8 cellular contexts compared by ENCODE assay signal in the genomic region with DNA sequence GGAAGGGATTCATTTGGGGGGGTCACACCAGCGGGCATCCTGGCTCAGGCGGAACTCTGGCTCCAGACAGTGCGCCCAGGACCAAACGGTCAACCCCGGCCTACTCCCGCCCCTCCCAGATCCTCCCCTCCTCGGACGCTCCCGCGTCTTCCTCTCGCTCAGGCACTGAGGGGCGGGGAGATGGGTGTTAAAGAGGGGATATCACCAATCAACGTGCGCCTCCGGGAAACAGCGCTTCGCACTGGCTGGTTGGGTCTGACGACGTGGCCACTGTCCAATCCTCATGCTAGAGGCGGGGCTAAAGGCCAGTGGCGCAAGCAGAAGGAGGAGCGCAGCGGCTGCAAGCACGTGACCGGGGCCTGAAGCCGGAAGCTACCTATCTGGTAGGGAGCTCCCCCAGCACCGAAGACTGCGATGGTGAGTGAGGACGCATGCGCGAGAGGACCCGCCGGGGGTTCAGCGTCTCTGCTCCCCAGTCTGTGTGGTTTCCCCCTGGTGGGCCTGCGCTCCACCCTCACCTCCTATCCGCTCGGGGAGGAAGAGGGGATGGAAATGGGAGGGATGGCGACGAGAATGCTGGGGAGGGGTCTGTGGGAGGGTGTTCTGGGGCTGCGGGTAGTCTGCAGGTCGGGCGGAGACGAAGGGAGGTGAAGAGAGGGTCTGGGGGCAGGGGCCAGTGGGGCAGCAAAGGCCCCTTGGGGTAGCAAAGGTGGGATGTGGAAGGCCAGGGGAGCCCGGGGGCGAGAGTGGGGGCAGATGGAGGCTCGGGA. TPM values are rescaled to one million over a fixed set of nuclear protein-coding genes. Genes with fewer than 3 reads are reported as not detected.
A peak's percentile ranks its signal among the peaks of the same experiment; 100 is the strongest.
DNase-seq lines count a peak whose midpoint lies in the region; ATAC-seq and TF ChIP-seq lines count a peak whose summit lies in the region.

A gene (plus strand): TSS at position 360 of the 770 bp plus-strand sequence. CDS start 55 bp downstream, at position 415.

- H3K9me3 ChIP-seq in PC-9 (ENCODE audit: insufficient read depth, low read depth), result no peaks in the 10 kb centered on the region

- H3K4me2 ChIP-seq in PC-9, result peak within 1 kb of the TSS; percentile 100

- peak within 1 kb of the TSS; percentile 86 for H3K4me3 ChIP-seq in Jurkat, Clone E6-1 (ENCODE audit: low read length)
- peak within 1 kb of the TSS; percentile 97 for H3K4me3 ChIP-seq in PC-9

- peak; percentile 98 for ATAC-seq in GM21619 (IDR thresholded peaks at IDR 0.05; ENCODE audit: unreplicated experiment)

- H3K27ac ChIP-seq in PC-9 (no peak within 1 kb of the TSS), epithelial cell of prostate (peak within 1 kb of the TSS; percentile 55)

- H3K4me1 ChIP-seq in PC-9 (replicated peaks; ENCODE audit: insufficient read depth), result peaks cover 35% of the 10 kb centered on the region

- H2AFZ ChIP-seq in PC-9, result peak within 1 kb of the TSS; percentile 98

- intact Hi-C loops in PC-9 (cut with micrococcal nuclease; ENCODE audit: unreplicated experiment), result no loop called here

- H3K27me3 ChIP-seq in PC-9 (ENCODE audit: insufficient read depth, low read depth), result no peaks in the 10 kb centered on the region

- POLR2A ChIA-PET in PC-9 (lab: Charles Lee; ENCODE audit: unreplicated experiment), result interaction anchor here (0.6 to 1.0 kb wide), 11 partner anchors 11 to 1285 kb away, joined by 3 to 21 read pairs (median 5); a partner anchor contains a TSS

- DNase-seq in DMS153 treated with DMSO at 0.1 percent for 48 hours (lab: John Stamatoyannopoulos, UW; ENCODE audit: unreplicated experiment) (peak; percentile 98), PC-9 (peak; percentile 95 to 99), epithelial cell of prostate (ENCODE audit: low read depth, low spot score) (peak; percentile 96), mucosa of gallbladder (ENCODE audit: low spot score) (peak; percentile 99)
- peak; percentile 99 for DNase-seq in Jurkat, Clone E6-1 (ENCODE audit: low read depth, low spot score)
- peak; percentile 94 for DNase-seq in activated T-cell treated with anti-CD3 and anti-CD28 coated beads, Interleukin-2, amount 50 U/mL, for 1 hour
- DNase-seq in stimulated activated CD8-positive, alpha-beta memory T cell treated with anti-CD3 and anti-CD28 coated beads, Interleukin-4, amount 100 ng/mL, for 4 hours (ENCODE audit: low read depth in 2 of 2, low spot score in 1 of 2), result peak; percentile 91 to 98

- H3K36me3 ChIP-seq in PC-9 (ENCODE audit: low read depth), result no peaks in the 10 kb centered on the region; the same call in 1 of the 2 replicates

- peaks cover 24% of the 10 kb centered on the region for H3K79me2 ChIP-seq in PC-9 (ENCODE audit: low read depth)

- peaks cover 47% of the 10 kb centered on the region for H3F3A ChIP-seq in PC-9 (ENCODE audit: insufficient read depth, low read depth)

- CTCF ChIA-PET in PC-9 (lab: Charles Lee), result interaction anchor here (0.5 kb wide), 2 partner anchors 678 to 995 kb away, joined by 6 to 7 read pairs; no protein-coding TSS in a partner anchor

- H3K9me2 ChIP-seq in PC-9 (ENCODE audit: insufficient read depth), result no peaks in the 10 kb centered on the region

- TF ChIP-seq CTCF in PC-9 (conservative IDR thresholded peaks at IDR 0.05), result no peak

- H4K20me1 ChIP-seq in PC-9 (ENCODE audit: insufficient read depth), result peaks cover 1% of the 10 kb centered on the region; the same call in 1 of the 2 replicates

- BruUV-seq in PC-9 (replicated peaks; lab: Mats Ljungman, UMichigan), result no TSS peak

RNA-seq across cellular contexts. Expression of the gene that starts here (rescaled TPM):
- 205 TPM for polyA plus RNA-seq in Jurkat, Clone E6-1 (2012; ENCODE audit: insufficient read depth, insufficient read length)
- total RNA-seq in PC-9 (2021), result 160 and 285 TPM in 2 replicates
- 154 TPM for total RNA-seq in mucosa of gallbladder
